In genomic region chr3:182959474-182960350, GRCh38 we compare ENCODE assay signal across 1 cellular context.
A peak's percentile ranks its signal among the peaks of the same experiment; 100 is the strongest.
TF ChIP-seq lines count a peak whose summit lies in the region.

No MANE protein-coding gene starts in this region.

TF ChIP-seq in K562, 482 proteins besides CTCF, POLR2A, EP300 and RAD21 (continued from another document):
- no peak for TF ChIP-seq E2F1 (CRISPR knock-in tag; IDR thresholded peaks at IDR 0.05)
- no peak for TF ChIP-seq LCOR (CRISPR knock-in tag; IDR thresholded peaks at IDR 0.05)
- TF ChIP-seq SREBF1 (IDR thresholded peaks at IDR 0.05; ENCODE audit: borderline replicate concordance, low read depth, low read length) = no peak
- no peak for TF ChIP-seq EWSR1 (IDR thresholded peaks at IDR 0.05; ENCODE audit: borderline replicate concordance, low read depth, partially characterized antibody)
- no peak for TF ChIP-seq SRF (CRISPR knock-in tag; IDR thresholded peaks at IDR 0.05)
- TF ChIP-seq SMARCB1 (IDR thresholded peaks at IDR 0.05; ENCODE audit: insufficient read length, low read depth) = no peak
- TF ChIP-seq, protein P1, sequence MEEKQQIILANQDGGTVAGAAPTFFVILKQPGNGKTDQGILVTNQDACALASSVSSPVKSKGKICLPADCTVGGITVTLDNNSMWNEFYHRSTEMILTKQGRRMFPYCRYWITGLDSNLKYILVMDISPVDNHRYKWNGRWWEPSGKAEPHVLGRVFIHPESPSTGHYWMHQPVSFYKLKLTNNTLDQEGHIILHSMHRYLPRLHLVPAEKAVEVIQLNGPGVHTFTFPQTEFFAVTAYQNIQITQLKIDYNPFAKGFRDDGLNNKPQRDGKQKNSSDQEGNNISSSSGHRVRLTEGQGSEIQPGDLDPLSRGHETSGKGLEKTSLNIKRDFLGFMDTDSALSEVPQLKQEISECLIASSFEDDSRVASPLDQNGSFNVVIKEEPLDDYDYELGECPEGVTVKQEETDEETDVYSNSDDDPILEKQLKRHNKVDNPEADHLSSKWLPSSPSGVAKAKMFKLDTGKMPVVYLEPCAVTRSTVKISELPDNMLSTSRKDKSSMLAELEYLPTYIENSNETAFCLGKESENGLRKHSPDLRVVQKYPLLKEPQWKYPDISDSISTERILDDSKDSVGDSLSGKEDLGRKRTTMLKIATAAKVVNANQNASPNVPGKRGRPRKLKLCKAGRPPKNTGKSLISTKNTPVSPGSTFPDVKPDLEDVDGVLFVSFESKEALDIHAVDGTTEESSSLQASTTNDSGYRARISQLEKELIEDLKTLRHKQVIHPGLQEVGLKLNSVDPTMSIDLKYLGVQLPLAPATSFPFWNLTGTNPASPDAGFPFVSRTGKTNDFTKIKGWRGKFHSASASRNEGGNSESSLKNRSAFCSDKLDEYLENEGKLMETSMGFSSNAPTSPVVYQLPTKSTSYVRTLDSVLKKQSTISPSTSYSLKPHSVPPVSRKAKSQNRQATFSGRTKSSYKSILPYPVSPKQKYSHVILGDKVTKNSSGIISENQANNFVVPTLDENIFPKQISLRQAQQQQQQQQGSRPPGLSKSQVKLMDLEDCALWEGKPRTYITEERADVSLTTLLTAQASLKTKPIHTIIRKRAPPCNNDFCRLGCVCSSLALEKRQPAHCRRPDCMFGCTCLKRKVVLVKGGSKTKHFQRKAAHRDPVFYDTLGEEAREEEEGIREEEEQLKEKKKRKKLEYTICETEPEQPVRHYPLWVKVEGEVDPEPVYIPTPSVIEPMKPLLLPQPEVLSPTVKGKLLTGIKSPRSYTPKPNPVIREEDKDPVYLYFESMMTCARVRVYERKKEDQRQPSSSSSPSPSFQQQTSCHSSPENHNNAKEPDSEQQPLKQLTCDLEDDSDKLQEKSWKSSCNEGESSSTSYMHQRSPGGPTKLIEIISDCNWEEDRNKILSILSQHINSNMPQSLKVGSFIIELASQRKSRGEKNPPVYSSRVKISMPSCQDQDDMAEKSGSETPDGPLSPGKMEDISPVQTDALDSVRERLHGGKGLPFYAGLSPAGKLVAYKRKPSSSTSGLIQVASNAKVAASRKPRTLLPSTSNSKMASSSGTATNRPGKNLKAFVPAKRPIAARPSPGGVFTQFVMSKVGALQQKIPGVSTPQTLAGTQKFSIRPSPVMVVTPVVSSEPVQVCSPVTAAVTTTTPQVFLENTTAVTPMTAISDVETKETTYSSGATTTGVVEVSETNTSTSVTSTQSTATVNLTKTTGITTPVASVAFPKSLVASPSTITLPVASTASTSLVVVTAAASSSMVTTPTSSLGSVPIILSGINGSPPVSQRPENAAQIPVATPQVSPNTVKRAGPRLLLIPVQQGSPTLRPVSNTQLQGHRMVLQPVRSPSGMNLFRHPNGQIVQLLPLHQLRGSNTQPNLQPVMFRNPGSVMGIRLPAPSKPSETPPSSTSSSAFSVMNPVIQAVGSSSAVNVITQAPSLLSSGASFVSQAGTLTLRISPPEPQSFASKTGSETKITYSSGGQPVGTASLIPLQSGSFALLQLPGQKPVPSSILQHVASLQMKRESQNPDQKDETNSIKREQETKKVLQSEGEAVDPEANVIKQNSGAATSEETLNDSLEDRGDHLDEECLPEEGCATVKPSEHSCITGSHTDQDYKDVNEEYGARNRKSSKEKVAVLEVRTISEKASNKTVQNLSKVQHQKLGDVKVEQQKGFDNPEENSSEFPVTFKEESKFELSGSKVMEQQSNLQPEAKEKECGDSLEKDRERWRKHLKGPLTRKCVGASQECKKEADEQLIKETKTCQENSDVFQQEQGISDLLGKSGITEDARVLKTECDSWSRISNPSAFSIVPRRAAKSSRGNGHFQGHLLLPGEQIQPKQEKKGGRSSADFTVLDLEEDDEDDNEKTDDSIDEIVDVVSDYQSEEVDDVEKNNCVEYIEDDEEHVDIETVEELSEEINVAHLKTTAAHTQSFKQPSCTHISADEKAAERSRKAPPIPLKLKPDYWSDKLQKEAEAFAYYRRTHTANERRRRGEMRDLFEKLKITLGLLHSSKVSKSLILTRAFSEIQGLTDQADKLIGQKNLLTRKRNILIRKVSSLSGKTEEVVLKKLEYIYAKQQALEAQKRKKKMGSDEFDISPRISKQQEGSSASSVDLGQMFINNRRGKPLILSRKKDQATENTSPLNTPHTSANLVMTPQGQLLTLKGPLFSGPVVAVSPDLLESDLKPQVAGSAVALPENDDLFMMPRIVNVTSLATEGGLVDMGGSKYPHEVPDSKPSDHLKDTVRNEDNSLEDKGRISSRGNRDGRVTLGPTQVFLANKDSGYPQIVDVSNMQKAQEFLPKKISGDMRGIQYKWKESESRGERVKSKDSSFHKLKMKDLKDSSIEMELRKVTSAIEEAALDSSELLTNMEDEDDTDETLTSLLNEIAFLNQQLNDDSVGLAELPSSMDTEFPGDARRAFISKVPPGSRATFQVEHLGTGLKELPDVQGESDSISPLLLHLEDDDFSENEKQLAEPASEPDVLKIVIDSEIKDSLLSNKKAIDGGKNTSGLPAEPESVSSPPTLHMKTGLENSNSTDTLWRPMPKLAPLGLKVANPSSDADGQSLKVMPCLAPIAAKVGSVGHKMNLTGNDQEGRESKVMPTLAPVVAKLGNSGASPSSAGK (IDR thresholded peaks at IDR 0.05) = no peak
- no peak for TF ChIP-seq ELF1 (tag; IDR thresholded peaks at IDR 0.05)
- TF ChIP-seq MTA2 (IDR thresholded peaks at IDR 0.05; ENCODE audit: low read depth) = no peak
- no peak for TF ChIP-seq ZNF146 (CRISPR knock-in tag; IDR thresholded peaks at IDR 0.05; ENCODE audit: unreplicated experiment)
- no peak for TF ChIP-seq ZZZ3 (IDR thresholded peaks at IDR 0.05)
- no peak for TF ChIP-seq SMARCE1 (IDR thresholded peaks at IDR 0.05)
- no peak for TF ChIP-seq ZNF41 (CRISPR knock-in tag; conservative IDR thresholded peaks at IDR 0.05)
- no peak for TF ChIP-seq LARP7 (IDR thresholded peaks at IDR 0.05)
- peak; percentile 58; the same call in 1 of the 2 replicates for TF ChIP-seq RAD51 (IDR thresholded peaks at IDR 0.05; ENCODE audit: borderline replicate concordance, low read depth)
- TF ChIP-seq BCOR (IDR thresholded peaks at IDR 0.05) = no peak
- no peak for TF ChIP-seq CBX3 (IDR thresholded peaks at IDR 0.05; ENCODE audit: borderline replicate concordance in 1 of 2, low read length in 2 of 2)
- TF ChIP-seq THAP12 (CRISPR knock-in tag; IDR thresholded peaks at IDR 0.05) = no peak
- no peak for TF ChIP-seq ZNF175 (CRISPR knock-in tag; IDR thresholded peaks at IDR 0.05; ENCODE audit: low read depth)
- TF ChIP-seq GMEB1 (CRISPR knock-in tag; IDR thresholded peaks at IDR 0.05) = no peak
- peak; percentile 83 for TF ChIP-seq NFE2 (IDR thresholded peaks at IDR 0.05; ENCODE audit: low read depth)
- no peak for TF ChIP-seq CBX1 (IDR thresholded peaks at IDR 0.05; ENCODE audit: low read depth)
- no peak for TF ChIP-seq KAT7 (CRISPR knock-in tag; IDR thresholded peaks at IDR 0.05; ENCODE audit: borderline replicate concordance)
- TF ChIP-seq NFYB (IDR thresholded peaks at IDR 0.05; ENCODE audit: extremely low read depth, insufficient read length) = no peak
- no peak for TF ChIP-seq ZNF584 (CRISPR knock-in tag; IDR thresholded peaks at IDR 0.05; ENCODE audit: low read depth)
- TF ChIP-seq FOXJ2 (tag; IDR thresholded peaks at IDR 0.05) = no peak
- no peak for TF ChIP-seq BRD4 (IDR thresholded peaks at IDR 0.05)
- TF ChIP-seq, protein P2, sequence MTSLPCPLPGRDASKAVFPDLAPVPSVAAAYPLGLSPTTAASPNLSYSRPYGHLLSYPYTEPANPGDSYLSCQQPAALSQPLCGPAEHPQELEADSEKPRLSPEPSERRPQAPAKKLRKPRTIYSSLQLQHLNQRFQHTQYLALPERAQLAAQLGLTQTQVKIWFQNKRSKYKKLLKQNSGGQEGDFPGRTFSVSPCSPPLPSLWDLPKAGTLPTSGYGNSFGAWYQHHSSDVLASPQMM (CRISPR knock-in tag; IDR thresholded peaks at IDR 0.05) = no peak
- no peak for TF ChIP-seq ZNF589 (CRISPR knock-in tag; IDR thresholded peaks at IDR 0.05; ENCODE audit: low read depth)
- no peak for TF ChIP-seq ZNF655 (CRISPR knock-in tag; IDR thresholded peaks at IDR 0.05)
- TF ChIP-seq ZNF586 (CRISPR knock-in tag; conservative IDR thresholded peaks at IDR 0.05) = no peak
- TF ChIP-seq POLR2AphosphoS2 (IDR thresholded peaks at IDR 0.05; ENCODE audit: low read length) = no peak
- TF ChIP-seq, protein P3, sequence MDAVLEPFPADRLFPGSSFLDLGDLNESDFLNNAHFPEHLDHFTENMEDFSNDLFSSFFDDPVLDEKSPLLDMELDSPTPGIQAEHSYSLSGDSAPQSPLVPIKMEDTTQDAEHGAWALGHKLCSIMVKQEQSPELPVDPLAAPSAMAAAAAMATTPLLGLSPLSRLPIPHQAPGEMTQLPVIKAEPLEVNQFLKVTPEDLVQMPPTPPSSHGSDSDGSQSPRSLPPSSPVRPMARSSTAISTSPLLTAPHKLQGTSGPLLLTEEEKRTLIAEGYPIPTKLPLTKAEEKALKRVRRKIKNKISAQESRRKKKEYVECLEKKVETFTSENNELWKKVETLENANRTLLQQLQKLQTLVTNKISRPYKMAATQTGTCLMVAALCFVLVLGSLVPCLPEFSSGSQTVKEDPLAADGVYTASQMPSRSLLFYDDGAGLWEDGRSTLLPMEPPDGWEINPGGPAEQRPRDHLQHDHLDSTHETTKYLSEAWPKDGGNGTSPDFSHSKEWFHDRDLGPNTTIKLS (IDR thresholded peaks at IDR 0.05; ENCODE audit: borderline replicate concordance, low read depth) = no peak
- TF ChIP-seq, protein P4, sequence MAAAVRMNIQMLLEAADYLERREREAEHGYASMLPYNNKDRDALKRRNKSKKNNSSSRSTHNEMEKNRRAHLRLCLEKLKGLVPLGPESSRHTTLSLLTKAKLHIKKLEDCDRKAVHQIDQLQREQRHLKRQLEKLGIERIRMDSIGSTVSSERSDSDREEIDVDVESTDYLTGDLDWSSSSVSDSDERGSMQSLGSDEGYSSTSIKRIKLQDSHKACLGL (CRISPR knock-in tag; IDR thresholded peaks at IDR 0.05; ENCODE audit: borderline replicate concordance, poor library complexity, severe bottlenecking) = no peak
